Comparison of ENCODE assay signal across 18 cellular contexts in the genomic region with DNA sequence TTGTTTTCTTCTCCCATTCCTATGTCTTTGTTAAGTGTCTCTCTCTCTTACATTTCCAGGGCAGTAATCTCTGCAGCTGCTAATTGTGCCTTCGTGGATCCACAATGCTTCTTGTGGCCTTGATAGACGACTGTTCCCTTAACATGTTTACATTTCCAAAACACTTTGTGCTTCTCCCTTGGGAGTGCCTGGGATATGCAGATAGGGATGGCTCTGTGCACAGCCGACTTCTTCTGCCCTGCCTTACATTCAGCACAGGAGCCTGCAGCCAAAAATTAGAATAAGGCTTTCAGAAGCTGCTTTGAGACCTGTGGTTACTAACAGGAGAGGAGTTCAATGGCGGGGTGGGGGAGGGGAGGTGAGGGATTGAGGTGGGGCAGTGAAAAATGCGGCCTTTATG.
"Had no signal": no experiment of that assay in that cellular context is flagged by ENCODE, and none has a peak within 500 bp of the region (broad histone marks: within the 10 kb centered on the region; RNA-seq: fewer than 3 reads in every experiment).

No MANE protein-coding gene starts in this region.

- H3K27me3 ChIP-seq: ascending aorta, esophagus squamous epithelium had no signal

- H3K36me3 ChIP-seq: ascending aorta, esophagus squamous epithelium had no signal

- H3K9me3 Mint-ChIP-seq: activated CD8-positive, alpha-beta T cell treated with anti-CD3 and anti-CD28 coated beads for 36 hours; activated naive CD8-positive, alpha-beta T cell treated with anti-CD3 and anti-CD28 coated beads, Interleukin-2, amount 50 U/mL, for 24 hours; activated T-helper 1 cell treated with anti-CD3 and anti-CD28 coated beads, Interleukin-12 subunit alpha, Interleukin-12 subunit beta, Interleukin-2, Interleukin-4 antibody, amounts not matched to agents 30 ng/mL and 10 ng/mL and 1 ng/mL, durations not matched to agents 14 hours and 24 hours and 36 hours had no signal

- H3K4me1 Mint-ChIP-seq: activated CD4-positive, alpha-beta T cell treated with anti-CD3 and anti-CD28 coated beads for 36 hours; activated naive CD8-positive, alpha-beta T cell treated with anti-CD3 and anti-CD28 coated beads, Interleukin-2, amount 50 U/mL, for 24 hours; natural killer cell had no signal

- H3K4me3 Mint-ChIP-seq: activated CD4-positive, alpha-beta T cell treated with anti-CD3 and anti-CD28 coated beads for 36 hours; activated CD8-positive, alpha-beta T cell treated with anti-CD3 and anti-CD28 coated beads for 36 hours; activated naive CD8-positive, alpha-beta T cell treated with anti-CD3 and anti-CD28 coated beads, Interleukin-2, amount 50 U/mL, for 24 hours; activated T-helper 1 cell treated with anti-CD3 and anti-CD28 coated beads, Interleukin-12 subunit alpha, Interleukin-12 subunit beta, Interleukin-2, Interleukin-4 antibody, amounts not matched to agents 30 ng/mL and 10 ng/mL and 1 ng/mL, durations not matched to agents 14 hours and 24 hours and 36 hours; natural killer cell had no signal

- DNase-seq: activated CD4-positive, alpha-beta T cell treated with anti-CD3 and anti-CD28 coated beads for 36 hours; activated CD8-positive, alpha-beta memory T cell treated with anti-CD3 and anti-CD28 coated beads, Interleukin-2, amount 50 U/mL, for 4 hours; activated CD8-positive, alpha-beta T cell treated with anti-CD3 and anti-CD28 coated beads for 36 hours; activated naive CD4-positive, alpha-beta T cell; activated naive CD8-positive, alpha-beta T cell treated with anti-CD3 and anti-CD28 coated beads, Interleukin-2, amount 50 U/mL, for 24 hours; esophagus squamous epithelium; foreskin fibroblast; islet precursor cell; mammary epithelial cell; natural killer cell; occipital lobe; stimulated activated CD4-positive, alpha-beta T cell treated with anti-CD3 and anti-CD28 coated beads, Interleukin-12 subunit alpha, Interleukin-12 subunit beta, amount 100 ng/mL, for 4 hours; T-helper 9 cell had no signal

- H3K36me3 Mint-ChIP-seq: natural killer cell had no signal

- H3K4me1 ChIP-seq: ascending aorta, esophagus squamous epithelium had no signal

- ATAC-seq: activated CD4-positive, alpha-beta T cell treated with anti-CD3 and anti-CD28 coated beads for 36 hours; activated CD8-positive, alpha-beta T cell treated with anti-CD3 and anti-CD28 coated beads for 36 hours; activated naive CD8-positive, alpha-beta T cell treated with anti-CD3 and anti-CD28 coated beads, Interleukin-2, amount 50 U/mL, for 24 hours; left lobe of liver; natural killer cell; sciatic nerve had no signal

- H3K9me3 ChIP-seq: ascending aorta, esophagus squamous epithelium had no signal

- H3K27me3 Mint-ChIP-seq: activated CD8-positive, alpha-beta T cell treated with anti-CD3 and anti-CD28 coated beads for 36 hours; activated naive CD8-positive, alpha-beta T cell treated with anti-CD3 and anti-CD28 coated beads, Interleukin-2, amount 50 U/mL, for 24 hours; progenitor cell of endocrine pancreas had no signal

- H3K4me3 ChIP-seq: ascending aorta, esophagus squamous epithelium had no signal

- H3K27ac Mint-ChIP-seq: activated CD4-positive, alpha-beta T cell treated with anti-CD3 and anti-CD28 coated beads for 36 hours; activated CD8-positive, alpha-beta T cell treated with anti-CD3 and anti-CD28 coated beads for 36 hours; activated naive CD8-positive, alpha-beta T cell treated with anti-CD3 and anti-CD28 coated beads, Interleukin-2, amount 50 U/mL, for 24 hours; activated T-helper 1 cell treated with anti-CD3 and anti-CD28 coated beads, Interleukin-12 subunit alpha, Interleukin-12 subunit beta, Interleukin-2, Interleukin-4 antibody, amounts not matched to agents 30 ng/mL and 10 ng/mL and 1 ng/mL, durations not matched to agents 14 hours and 24 hours and 36 hours; natural killer cell; progenitor cell of endocrine pancreas had no signal
